In the genomic region with DNA sequence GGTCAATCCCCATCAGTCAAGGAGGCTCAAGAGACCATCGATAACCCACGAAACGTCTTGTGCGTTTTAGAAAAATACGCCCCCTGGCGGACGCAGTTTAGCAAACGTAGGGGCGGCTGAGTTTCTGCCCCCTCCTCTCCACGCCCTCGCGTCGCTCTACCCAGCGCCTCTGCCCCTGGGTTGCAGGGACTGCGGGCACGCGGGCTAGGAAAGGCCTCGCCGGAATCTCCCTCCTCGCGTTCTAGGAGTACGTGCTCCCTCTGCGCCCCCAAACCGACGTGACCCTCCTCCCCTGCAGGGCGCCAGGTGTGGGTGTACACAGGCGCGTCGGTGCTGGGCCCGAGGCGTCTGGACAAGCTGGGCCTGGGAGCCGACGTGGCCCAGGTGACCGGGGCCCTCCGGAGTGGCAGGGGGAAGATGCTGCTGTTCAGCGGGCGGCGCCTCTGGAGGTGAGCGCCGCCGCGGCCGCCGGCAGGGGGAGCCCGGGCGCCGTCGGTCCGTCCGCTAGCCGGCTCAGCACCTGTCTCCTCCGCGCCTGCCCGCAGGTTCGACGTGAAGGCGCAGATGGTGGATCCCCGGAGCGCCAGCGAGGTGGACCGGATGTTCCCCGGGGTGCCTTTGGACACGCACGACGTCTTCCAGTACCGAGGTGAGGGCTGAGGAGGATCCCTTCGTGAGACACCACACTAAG, we compare ENCODE assay signal across 1 cellular context.
TF ChIP-seq lines count a peak whose summit lies in the region.

No MANE protein-coding gene starts in this region.

TF ChIP-seq in HepG2, 621 proteins besides CTCF, POLR2A, EP300 and RAD21 (continued from another document and continues in another):
- TF ChIP-seq, protein P1, sequence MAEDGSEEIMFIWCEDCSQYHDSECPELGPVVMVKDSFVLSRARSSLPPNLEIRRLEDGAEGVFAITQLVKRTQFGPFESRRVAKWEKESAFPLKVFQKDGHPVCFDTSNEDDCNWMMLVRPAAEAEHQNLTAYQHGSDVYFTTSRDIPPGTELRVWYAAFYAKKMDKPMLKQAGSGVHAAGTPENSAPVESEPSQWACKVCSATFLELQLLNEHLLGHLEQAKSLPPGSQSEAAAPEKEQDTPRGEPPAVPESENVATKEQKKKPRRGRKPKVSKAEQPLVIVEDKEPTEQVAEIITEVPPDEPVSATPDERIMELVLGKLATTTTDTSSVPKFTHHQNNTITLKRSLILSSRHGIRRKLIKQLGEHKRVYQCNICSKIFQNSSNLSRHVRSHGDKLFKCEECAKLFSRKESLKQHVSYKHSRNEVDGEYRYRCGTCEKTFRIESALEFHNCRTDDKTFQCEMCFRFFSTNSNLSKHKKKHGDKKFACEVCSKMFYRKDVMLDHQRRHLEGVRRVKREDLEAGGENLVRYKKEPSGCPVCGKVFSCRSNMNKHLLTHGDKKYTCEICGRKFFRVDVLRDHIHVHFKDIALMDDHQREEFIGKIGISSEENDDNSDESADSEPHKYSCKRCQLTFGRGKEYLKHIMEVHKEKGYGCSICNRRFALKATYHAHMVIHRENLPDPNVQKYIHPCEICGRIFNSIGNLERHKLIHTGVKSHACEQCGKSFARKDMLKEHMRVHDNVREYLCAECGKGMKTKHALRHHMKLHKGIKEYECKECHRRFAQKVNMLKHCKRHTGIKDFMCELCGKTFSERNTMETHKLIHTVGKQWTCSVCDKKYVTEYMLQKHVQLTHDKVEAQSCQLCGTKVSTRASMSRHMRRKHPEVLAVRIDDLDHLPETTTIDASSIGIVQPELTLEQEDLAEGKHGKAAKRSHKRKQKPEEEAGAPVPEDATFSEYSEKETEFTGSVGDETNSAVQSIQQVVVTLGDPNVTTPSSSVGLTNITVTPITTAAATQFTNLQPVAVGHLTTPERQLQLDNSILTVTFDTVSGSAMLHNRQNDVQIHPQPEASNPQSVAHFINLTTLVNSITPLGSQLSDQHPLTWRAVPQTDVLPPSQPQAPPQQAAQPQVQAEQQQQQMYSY (CRISPR knock-in tag; IDR thresholded peaks at IDR 0.05) = no peak
- TF ChIP-seq, protein P2, sequence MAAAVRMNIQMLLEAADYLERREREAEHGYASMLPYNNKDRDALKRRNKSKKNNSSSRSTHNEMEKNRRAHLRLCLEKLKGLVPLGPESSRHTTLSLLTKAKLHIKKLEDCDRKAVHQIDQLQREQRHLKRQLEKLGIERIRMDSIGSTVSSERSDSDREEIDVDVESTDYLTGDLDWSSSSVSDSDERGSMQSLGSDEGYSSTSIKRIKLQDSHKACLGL (CRISPR knock-in tag; IDR thresholded peaks at IDR 0.05) = peak; percentile 34
- TF ChIP-seq, protein P3, sequence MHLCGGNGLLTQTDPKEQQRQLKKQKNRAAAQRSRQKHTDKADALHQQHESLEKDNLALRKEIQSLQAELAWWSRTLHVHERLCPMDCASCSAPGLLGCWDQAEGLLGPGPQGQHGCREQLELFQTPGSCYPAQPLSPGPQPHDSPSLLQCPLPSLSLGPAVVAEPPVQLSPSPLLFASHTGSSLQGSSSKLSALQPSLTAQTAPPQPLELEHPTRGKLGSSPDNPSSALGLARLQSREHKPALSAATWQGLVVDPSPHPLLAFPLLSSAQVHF (CRISPR knock-in tag; IDR thresholded peaks at IDR 0.05) = no peak
- TF ChIP-seq HNF4G (IDR thresholded peaks at IDR 0.05; ENCODE audit: borderline replicate concordance, low read depth, low read length) (peak; percentile 30; the same call in 1 of the 2 replicates), HNF4G (CRISPR knock-in tag; IDR thresholded peaks at IDR 0.05; ENCODE audit: borderline replicate concordance, low read depth) (peak; percentile 33; the same call in 1 of the 2 replicates), ZNF891 (CRISPR knock-in tag; IDR thresholded peaks at IDR 0.05) (peak; percentile 93), IRF2 (CRISPR knock-in tag; IDR thresholded peaks at IDR 0.05) (no peak), ZMYM3 (CRISPR knock-in tag; IDR thresholded peaks at IDR 0.05) (no peak; the same call in 1 of the 2 replicates), STAG1 (CRISPR knock-in tag; IDR thresholded peaks at IDR 0.05) (peak; percentile 80), NR2F1 (CRISPR knock-in tag; IDR thresholded peaks at IDR 0.05) (no peak), POGZ (CRISPR knock-in tag; IDR thresholded peaks at IDR 0.05) (no peak; the same call in 1 of the 2 replicates), ZNF33A (CRISPR knock-in tag; IDR thresholded peaks at IDR 0.05; ENCODE audit: borderline replicate concordance) (no peak), HNRNPL (IDR thresholded peaks at IDR 0.05; ENCODE audit: low read depth, low read length) (peak; percentile 74; the same call in 1 of the 2 replicates), NFKB2 (CRISPR knock-in tag; IDR thresholded peaks at IDR 0.05; ENCODE audit: borderline replicate concordance) (peak; percentile 80; the same call in 1 of the 2 replicates), ZNF484 (CRISPR knock-in tag; IDR thresholded peaks at IDR 0.05; ENCODE audit: borderline replicate concordance, low read depth) (no peak), TBX3 (IDR thresholded peaks at IDR 0.05; ENCODE audit: borderline replicate concordance) (no peak), ZNF614 (CRISPR knock-in tag; IDR thresholded peaks at IDR 0.05; ENCODE audit: borderline replicate concordance) (no peak), BRD4 (CRISPR knock-in tag; IDR thresholded peaks at IDR 0.05) (peak; percentile 25; the same call in 1 of the 2 replicates), RXRA (CRISPR knock-in tag; IDR thresholded peaks at IDR 0.05) (peak; percentile 25), SMC3 (IDR thresholded peaks at IDR 0.05; ENCODE audit: low read length) (peak; percentile 21; the same call in 1 of the 2 replicates), ZNF317 (CRISPR knock-in tag; IDR thresholded peaks at IDR 0.05) (no peak), ZFP36L2 (CRISPR knock-in tag; IDR thresholded peaks at IDR 0.05) (0 out of 2 replicates have a peak, but pooled peaks have one; percentile 19), IRX3 (CRISPR knock-in tag; IDR thresholded peaks at IDR 0.05; ENCODE audit: borderline replicate concordance, low read depth) (no peak), ZNF781 (CRISPR knock-in tag; IDR thresholded peaks at IDR 0.05; ENCODE audit: borderline replicate concordance, not compliant biosample characterization) (peak; percentile 9)
- TF ChIP-seq, protein P4, sequence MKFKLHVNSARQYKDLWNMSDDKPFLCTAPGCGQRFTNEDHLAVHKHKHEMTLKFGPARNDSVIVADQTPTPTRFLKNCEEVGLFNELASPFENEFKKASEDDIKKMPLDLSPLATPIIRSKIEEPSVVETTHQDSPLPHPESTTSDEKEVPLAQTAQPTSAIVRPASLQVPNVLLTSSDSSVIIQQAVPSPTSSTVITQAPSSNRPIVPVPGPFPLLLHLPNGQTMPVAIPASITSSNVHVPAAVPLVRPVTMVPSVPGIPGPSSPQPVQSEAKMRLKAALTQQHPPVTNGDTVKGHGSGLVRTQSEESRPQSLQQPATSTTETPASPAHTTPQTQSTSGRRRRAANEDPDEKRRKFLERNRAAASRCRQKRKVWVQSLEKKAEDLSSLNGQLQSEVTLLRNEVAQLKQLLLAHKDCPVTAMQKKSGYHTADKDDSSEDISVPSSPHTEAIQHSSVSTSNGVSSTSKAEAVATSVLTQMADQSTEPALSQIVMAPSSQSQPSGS (CRISPR knock-in tag; IDR thresholded peaks at IDR 0.05) = peak; percentile 44
- TF ChIP-seq, protein P5, sequence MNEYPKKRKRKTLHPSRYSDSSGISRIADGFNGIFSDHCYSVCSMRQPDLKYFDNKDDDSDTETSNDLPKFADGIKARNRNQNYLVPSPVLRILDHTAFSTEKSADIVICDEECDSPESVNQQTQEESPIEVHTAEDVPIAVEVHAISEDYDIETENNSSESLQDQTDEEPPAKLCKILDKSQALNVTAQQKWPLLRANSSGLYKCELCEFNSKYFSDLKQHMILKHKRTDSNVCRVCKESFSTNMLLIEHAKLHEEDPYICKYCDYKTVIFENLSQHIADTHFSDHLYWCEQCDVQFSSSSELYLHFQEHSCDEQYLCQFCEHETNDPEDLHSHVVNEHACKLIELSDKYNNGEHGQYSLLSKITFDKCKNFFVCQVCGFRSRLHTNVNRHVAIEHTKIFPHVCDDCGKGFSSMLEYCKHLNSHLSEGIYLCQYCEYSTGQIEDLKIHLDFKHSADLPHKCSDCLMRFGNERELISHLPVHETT (CRISPR knock-in tag; conservative IDR thresholded peaks at IDR 0.05) = no peak
- TF ChIP-seq, protein P6, sequence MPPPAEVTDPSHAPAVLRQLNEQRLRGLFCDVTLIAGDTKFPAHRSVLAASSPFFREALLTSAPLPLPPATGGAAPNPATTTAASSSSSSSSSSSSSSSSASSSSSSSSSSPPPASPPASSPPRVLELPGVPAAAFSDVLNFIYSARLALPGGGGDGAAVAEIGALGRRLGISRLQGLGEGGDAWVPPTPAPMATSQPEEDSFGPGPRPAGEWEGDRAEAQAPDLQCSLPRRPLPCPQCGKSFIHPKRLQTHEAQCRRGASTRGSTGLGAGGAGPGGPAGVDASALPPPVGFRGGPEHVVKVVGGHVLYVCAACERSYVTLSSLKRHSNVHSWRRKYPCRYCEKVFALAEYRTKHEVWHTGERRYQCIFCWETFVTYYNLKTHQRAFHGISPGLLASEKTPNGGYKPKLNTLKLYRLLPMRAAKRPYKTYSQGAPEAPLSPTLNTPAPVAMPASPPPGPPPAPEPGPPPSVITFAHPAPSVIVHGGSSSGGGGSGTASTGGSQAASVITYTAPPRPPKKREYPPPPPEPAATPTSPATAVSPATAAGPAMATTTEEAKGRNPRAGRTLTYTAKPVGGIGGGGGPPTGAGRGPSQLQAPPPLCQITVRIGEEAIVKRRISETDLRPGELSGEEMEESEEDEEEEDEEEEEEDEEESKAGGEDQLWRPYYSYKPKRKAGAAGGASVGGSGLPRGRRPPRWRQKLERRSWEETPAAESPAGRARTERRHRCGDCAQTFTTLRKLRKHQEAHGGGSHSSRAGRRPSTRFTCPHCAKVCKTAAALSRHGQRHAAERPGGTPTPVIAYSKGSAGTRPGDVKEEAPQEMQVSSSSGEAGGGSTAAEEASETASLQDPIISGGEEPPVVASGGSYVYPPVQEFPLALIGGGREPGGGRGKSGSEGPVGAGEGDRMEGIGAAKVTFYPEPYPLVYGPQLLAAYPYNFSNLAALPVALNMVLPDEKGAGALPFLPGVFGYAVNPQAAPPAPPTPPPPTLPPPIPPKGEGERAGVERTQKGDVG (CRISPR knock-in tag; IDR thresholded peaks at IDR 0.05; ENCODE audit: borderline replicate concordance) = no peak
- TF ChIP-seq, protein P7, sequence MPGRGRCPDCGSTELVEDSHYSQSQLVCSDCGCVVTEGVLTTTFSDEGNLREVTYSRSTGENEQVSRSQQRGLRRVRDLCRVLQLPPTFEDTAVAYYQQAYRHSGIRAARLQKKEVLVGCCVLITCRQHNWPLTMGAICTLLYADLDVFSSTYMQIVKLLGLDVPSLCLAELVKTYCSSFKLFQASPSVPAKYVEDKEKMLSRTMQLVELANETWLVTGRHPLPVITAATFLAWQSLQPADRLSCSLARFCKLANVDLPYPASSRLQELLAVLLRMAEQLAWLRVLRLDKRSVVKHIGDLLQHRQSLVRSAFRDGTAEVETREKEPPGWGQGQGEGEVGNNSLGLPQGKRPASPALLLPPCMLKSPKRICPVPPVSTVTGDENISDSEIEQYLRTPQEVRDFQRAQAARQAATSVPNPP (CRISPR knock-in tag; IDR thresholded peaks at IDR 0.05) = no peak
- TF ChIP-seq, protein P8, sequence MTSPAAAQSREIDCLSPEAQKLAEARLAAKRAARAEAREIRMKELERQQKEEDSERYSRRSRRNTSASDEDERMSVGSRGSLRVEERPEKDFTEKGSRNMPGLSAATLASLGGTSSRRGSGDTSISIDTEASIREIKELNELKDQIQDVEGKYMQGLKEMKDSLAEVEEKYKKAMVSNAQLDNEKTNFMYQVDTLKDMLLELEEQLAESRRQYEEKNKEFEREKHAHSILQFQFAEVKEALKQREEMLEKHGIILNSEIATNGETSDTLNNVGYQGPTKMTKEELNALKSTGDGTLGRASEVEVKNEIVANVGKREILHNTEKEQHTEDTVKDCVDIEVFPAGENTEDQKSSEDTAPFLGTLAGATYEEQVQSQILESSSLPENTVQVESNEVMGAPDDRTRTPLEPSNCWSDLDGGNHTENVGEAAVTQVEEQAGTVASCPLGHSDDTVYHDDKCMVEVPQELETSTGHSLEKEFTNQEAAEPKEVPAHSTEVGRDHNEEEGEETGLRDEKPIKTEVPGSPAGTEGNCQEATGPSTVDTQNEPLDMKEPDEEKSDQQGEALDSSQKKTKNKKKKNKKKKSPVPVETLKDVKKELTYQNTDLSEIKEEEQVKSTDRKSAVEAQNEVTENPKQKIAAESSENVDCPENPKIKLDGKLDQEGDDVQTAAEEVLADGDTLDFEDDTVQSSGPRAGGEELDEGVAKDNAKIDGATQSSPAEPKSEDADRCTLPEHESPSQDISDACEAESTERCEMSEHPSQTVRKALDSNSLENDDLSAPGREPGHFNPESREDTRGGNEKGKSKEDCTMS (CRISPR knock-in tag; conservative IDR thresholded peaks at IDR 0.05) = no peak
- TF ChIP-seq, protein P9, sequence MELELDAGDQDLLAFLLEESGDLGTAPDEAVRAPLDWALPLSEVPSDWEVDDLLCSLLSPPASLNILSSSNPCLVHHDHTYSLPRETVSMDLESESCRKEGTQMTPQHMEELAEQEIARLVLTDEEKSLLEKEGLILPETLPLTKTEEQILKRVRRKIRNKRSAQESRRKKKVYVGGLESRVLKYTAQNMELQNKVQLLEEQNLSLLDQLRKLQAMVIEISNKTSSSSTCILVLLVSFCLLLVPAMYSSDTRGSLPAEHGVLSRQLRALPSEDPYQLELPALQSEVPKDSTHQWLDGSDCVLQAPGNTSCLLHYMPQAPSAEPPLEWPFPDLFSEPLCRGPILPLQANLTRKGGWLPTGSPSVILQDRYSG (CRISPR knock-in tag; IDR thresholded peaks at IDR 0.05) = peak; percentile 78; the same call in 1 of the 2 replicates
- TF ChIP-seq, protein P10, sequence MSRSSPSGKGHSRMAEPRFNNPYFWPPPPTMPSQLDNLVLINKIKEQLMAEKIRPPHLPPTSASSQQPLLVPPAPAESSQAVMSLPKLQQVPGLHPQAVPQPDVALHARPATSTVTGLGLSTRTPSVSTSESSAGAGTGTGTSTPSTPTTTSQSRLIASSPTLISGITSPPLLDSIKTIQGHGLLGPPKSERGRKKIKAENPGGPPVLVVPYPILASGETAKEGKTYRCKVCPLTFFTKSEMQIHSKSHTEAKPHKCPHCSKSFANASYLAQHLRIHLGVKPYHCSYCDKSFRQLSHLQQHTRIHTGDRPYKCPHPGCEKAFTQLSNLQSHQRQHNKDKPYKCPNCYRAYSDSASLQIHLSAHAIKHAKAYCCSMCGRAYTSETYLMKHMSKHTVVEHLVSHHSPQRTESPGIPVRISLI (CRISPR knock-in tag; IDR thresholded peaks at IDR 0.05; ENCODE audit: borderline replicate concordance) = peak; percentile 48; the same call in 1 of the 2 replicates
- TF ChIP-seq, protein P11, sequence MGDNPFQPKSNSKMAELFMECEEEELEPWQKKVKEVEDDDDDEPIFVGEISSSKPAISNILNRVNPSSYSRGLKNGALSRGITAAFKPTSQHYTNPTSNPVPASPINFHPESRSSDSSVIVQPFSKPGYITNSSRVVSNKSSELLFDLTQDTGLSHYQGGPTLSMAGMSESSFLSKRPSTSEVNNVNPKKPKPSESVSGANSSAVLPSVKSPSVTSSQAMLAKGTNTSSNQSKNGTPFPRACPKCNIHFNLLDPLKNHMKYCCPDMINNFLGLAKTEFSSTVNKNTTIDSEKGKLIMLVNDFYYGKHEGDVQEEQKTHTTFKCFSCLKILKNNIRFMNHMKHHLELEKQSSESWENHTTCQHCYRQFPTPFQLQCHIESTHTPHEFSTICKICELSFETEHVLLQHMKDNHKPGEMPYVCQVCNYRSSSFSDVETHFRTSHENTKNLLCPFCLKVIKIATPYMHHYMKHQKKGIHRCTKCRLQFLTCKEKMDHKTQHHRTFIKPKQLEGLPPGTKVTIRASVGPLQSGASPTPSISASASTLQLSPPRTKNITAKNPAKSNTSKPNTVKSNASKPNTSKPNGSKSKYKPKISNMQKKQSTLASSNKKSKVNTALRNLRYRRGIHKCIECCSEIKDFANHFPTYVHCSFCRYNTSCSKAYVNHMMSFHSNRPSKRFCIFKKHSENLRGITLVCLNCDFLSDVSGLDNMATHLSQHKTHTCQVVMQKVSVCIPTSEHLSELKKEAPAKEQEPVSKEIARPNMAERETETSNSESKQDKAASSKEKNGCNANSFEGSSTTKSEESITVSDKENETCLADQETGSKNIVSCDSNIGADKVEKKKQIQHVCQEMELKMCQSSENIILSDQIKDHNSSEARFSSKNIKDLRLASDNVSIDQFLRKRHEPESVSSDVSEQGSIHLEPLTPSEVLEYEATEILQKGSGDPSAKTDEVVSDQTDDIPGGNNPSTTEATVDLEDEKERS (CRISPR knock-in tag; IDR thresholded peaks at IDR 0.05) = peak; percentile 61; the same call in 1 of the 2 replicates
